ENCODE assay signal across 8 cellular contexts in genomic region chr2:189210250-189211075, GRCh38. TPM values are rescaled to one million over a fixed set of nuclear protein-coding genes. Genes with fewer than 3 reads are reported as not detected.
A peak's percentile ranks its signal among the peaks of the same experiment; 100 is the strongest.
DNase-seq lines count a peak whose midpoint lies in the region; ATAC-seq and TF ChIP-seq lines count a peak whose summit lies in the region.

No MANE protein-coding gene starts in this region.

- in situ Hi-C loops in astrocyte of the cerebellum (cut with HindIII; ENCODE audit: low sequenced_read_pairs): no loop called here

- H3K36me3 ChIP-seq in upper lobe of left lung: no peaks in the 10 kb centered on the region

- no peaks in the 10 kb centered on the region for H3K4me1 Mint-ChIP-seq in activated CD4-positive, alpha-beta T cell treated with anti-CD3 and anti-CD28 coated beads, Interleukin-2, amount 10 ng/mL, durations not matched to agents 7 days and 5 days

- H3K9me3 ChIP-seq in upper lobe of left lung: no peaks in the 10 kb centered on the region

- H3K27ac Mint-ChIP-seq in activated naive CD4-positive, alpha-beta T cell treated with anti-CD3 and anti-CD28 coated beads, Interleukin-2, amount 50 U/mL, for 72 hours: no peak overlapping the region
- H3K27ac Mint-ChIP-seq in activated CD4-positive, alpha-beta T cell treated with anti-CD3 and anti-CD28 coated beads, Interleukin-2, amount 10 ng/mL, durations not matched to agents 7 days and 5 days: no peak overlapping the region

- H3K4me3 ChIP-seq in astrocyte of the cerebellum (ENCODE audit: low read depth, low read length): no peak overlapping the region
- H3K4me3 ChIP-seq in upper lobe of left lung: peak overlapping the region in 1 of 4 donors; percentile 23

- ATAC-seq in activated naive CD4-positive, alpha-beta T cell treated with anti-CD3 and anti-CD28 coated beads, Interleukin-2, amount 50 U/mL, for 72 hours: peak; percentile 53 to 81
- peak; percentile 90 for ATAC-seq in left lobe of liver
- peak in 1 of 2 donors; percentile 87 for ATAC-seq in upper lobe of left lung (ENCODE audit: low FRiP score in 2 of 2)
- no peak for ATAC-seq in HG03280 (IDR thresholded peaks at IDR 0.05; ENCODE audit: unreplicated experiment)

- no peaks in the 10 kb centered on the region for H3K27me3 Mint-ChIP-seq in activated CD4-positive, alpha-beta T cell treated with anti-CD3 and anti-CD28 coated beads, Interleukin-2, amount 10 ng/mL, durations not matched to agents 7 days and 5 days

- peak overlapping the region in 3 of 4 donors; percentile 31 to 61 (median 55) for H3K27ac ChIP-seq in upper lobe of left lung

- WGBS in upper lobe of left lung, 2 donors: 32 to 40% methylated on average over 7 of the region's 7 CpGs

- no peak for TF ChIP-seq POLR2A in upper lobe of left lung (IDR thresholded peaks at IDR 0.05)

- CTCF ChIA-PET in activated CD4-positive, alpha-beta T cell treated with anti-CD3 and anti-CD28 coated beads, Interleukin-2, amount 10 ng/mL, durations not matched to agents 7 days and 5 days (lab: Charles Lee): no interaction called here

- TF ChIP-seq CTCF in astrocyte of the cerebellum (IDR thresholded peaks at IDR 0.05; ENCODE audit: low read depth, low read length, missing control alignments) (no peak), upper lobe of left lung (IDR thresholded peaks at IDR 0.05) (no peak)

- no peaks in the 10 kb centered on the region for H3K4me1 ChIP-seq in upper lobe of left lung

- no peak for DNase-seq in activated naive CD4-positive, alpha-beta T cell treated with anti-CD3 and anti-CD28 coated beads, Interleukin-2, amount 50 U/mL, for 72 hours (ENCODE audit: low spot score in 2 of 2)
- DNase-seq in activated naive CD4-positive, alpha-beta T cell treated with Interleukin-2 at 50 U/mL for 16 hours: no peak
- DNase-seq in astrocyte of the cerebellum (ENCODE audit: low read depth) (peak; percentile 97), left lobe of liver (ENCODE audit: low spot score) (no peak), upper lobe of left lung (no peak)
- no peak for DNase-seq in activated CD4-positive, alpha-beta T cell treated with anti-CD3 and anti-CD28 coated beads, Interleukin-2, amount 10 ng/mL, durations not matched to agents 7 days and 5 days
- no peak for DNase-seq in stimulated activated CD4-positive, alpha-beta T cell treated with anti-CD3 and anti-CD28 coated beads, Interleukin-4, amount 100 ng/mL, for 4 hours

- no peak overlapping the region for H3K4me3 Mint-ChIP-seq in activated CD4-positive, alpha-beta T cell treated with anti-CD3 and anti-CD28 coated beads, Interleukin-2, amount 10 ng/mL, durations not matched to agents 7 days and 5 days

- peaks cover 0 to 4% of the 10 kb centered on the region in 2 donors for H3K9me3 Mint-ChIP-seq in activated naive CD4-positive, alpha-beta T cell treated with anti-CD3 and anti-CD28 coated beads, Interleukin-2, amount 50 U/mL, for 72 hours
- H3K9me3 Mint-ChIP-seq in activated CD4-positive, alpha-beta T cell treated with anti-CD3 and anti-CD28 coated beads, Interleukin-2, amount 10 ng/mL, durations not matched to agents 7 days and 5 days: no peaks in the 10 kb centered on the region

- POLR2A ChIA-PET in activated CD4-positive, alpha-beta T cell treated with anti-CD3 and anti-CD28 coated beads, Interleukin-2, amount 10 ng/mL, durations not matched to agents 7 days and 5 days (lab: Charles Lee): no interaction called here

- no peaks in the 10 kb centered on the region for H3K27me3 ChIP-seq in upper lobe of left lung

- H3K36me3 Mint-ChIP-seq in activated naive CD4-positive, alpha-beta T cell treated with anti-CD3 and anti-CD28 coated beads, Interleukin-2, amount 50 U/mL, for 72 hours: no peaks in the 10 kb centered on the region
- no peaks in the 10 kb centered on the region for H3K36me3 Mint-ChIP-seq in activated CD4-positive, alpha-beta T cell treated with anti-CD3 and anti-CD28 coated beads, Interleukin-2, amount 10 ng/mL, durations not matched to agents 7 days and 5 days (ENCODE audit: low read depth)

- no peak for TF ChIP-seq EP300 in upper lobe of left lung (IDR thresholded peaks at IDR 0.05)

RNA-seq across cellular contexts. Expression of gene COL5A2, which starts 30.9 kb away (rescaled TPM):
- total RNA-seq in activated naive CD4-positive, alpha-beta T cell treated with anti-CD3 and anti-CD28 coated beads, Interleukin-2, amount 50 U/mL, for 72 hours: 1 to 10 TPM; 2.9 to 3.3 TPM
- 6.1 TPM for total RNA-seq in left lobe of liver
- 10 to 100 TPM in 5 of 6 donors, 1 to 10 TPM in 1; 9.0 to 42.7 (median 26.8) TPM for total RNA-seq in upper lobe of left lung
- under 1 TPM; 0.37 to 0.72 TPM for total RNA-seq in activated CD4-positive, alpha-beta T cell treated with anti-CD3 and anti-CD28 coated beads, Interleukin-2, amount 10 ng/mL, durations not matched to agents 7 days and 5 days
